ENCODE assay signal across 8 cellular contexts in genomic region chr2:199471443-199472057, GRCh38. TPM values are rescaled to one million over a fixed set of nuclear protein-coding genes. Genes with fewer than 3 reads are reported as not detected.
A peak's percentile ranks its signal among the peaks of the same experiment; 100 is the strongest.
DNase-seq lines count a peak whose midpoint lies in the region; ATAC-seq and TF ChIP-seq lines count a peak whose summit lies in the region.

No MANE protein-coding gene starts in this region.

- H3K27ac Mint-ChIP-seq in activated CD4-positive, alpha-beta memory T cell treated with anti-CD3 and anti-CD28 coated beads for 36 hours, result no peak overlapping the region
- no peak overlapping the region for H3K27ac Mint-ChIP-seq in activated CD4-positive, alpha-beta memory T cell treated with anti-CD3 and anti-CD28 coated beads, Interleukin-2, amount 10 ng/mL, durations not matched to agents 7 days and 5 days
- no peak overlapping the region for H3K27ac Mint-ChIP-seq in HFFc6
- H3K27ac Mint-ChIP-seq in activated naive CD8-positive, alpha-beta T cell treated with anti-CD3 and anti-CD28 coated beads, Interleukin-2, amount 10 ng/mL, durations not matched to agents 7 days and 5 days, result no peak overlapping the region

- H3K4me3 ChIP-seq in gastrocnemius medialis, result peak overlapping the region; percentile 21 to 50 (median 30)

- no peaks in the 10 kb centered on the region for H3K36me3 ChIP-seq in gastrocnemius medialis

- H3K36me3 Mint-ChIP-seq in activated CD4-positive, alpha-beta memory T cell treated with anti-CD3 and anti-CD28 coated beads for 36 hours, result no peaks in the 10 kb centered on the region
- peaks cover 4% of the 10 kb centered on the region for H3K36me3 Mint-ChIP-seq in activated CD4-positive, alpha-beta memory T cell treated with anti-CD3 and anti-CD28 coated beads, Interleukin-2, amount 10 ng/mL, durations not matched to agents 7 days and 5 days (ENCODE audit: low read depth)
- no peaks in the 10 kb centered on the region for H3K36me3 Mint-ChIP-seq in HFFc6 (ENCODE audit: low read depth)
- no peaks in the 10 kb centered on the region for H3K36me3 Mint-ChIP-seq in activated naive CD8-positive, alpha-beta T cell treated with anti-CD3 and anti-CD28 coated beads, Interleukin-2, amount 10 ng/mL, durations not matched to agents 7 days and 5 days

- H3K9me3 ChIP-seq in gastrocnemius medialis, result no peaks in the 10 kb centered on the region

- no peak for TF ChIP-seq POLR2A in gastrocnemius medialis (IDR thresholded peaks at IDR 0.05)

- intact Hi-C loops in activated CD4-positive, alpha-beta memory T cell treated with anti-CD3 and anti-CD28 coated beads for 36 hours (cut with micrococcal nuclease), result loop anchor here (2.0 kb wide), 1 partner anchor 15 kb away; the partner anchor contains the start of gene SATB2
- intact Hi-C loops in gastrocnemius medialis (cut with DNase I; ENCODE audit: low total_unique reads), result no loop called here

- in situ Hi-C loops in gastrocnemius medialis (cut with MboI; ENCODE audit: low sequenced_read_pairs in 4 of 4), result no loop called here

- POLR2A ChIA-PET in activated CD4-positive, alpha-beta memory T cell treated with anti-CD3 and anti-CD28 coated beads for 36 hours (lab: Charles Lee), result no interaction called here
- POLR2A ChIA-PET in activated CD4-positive, alpha-beta memory T cell treated with anti-CD3 and anti-CD28 coated beads, Interleukin-2, amount 10 ng/mL, durations not matched to agents 7 days and 5 days (lab: Charles Lee), result no interaction called here
- POLR2A ChIA-PET in activated naive CD8-positive, alpha-beta T cell treated with anti-CD3 and anti-CD28 coated beads, Interleukin-2, amount 10 ng/mL, durations not matched to agents 7 days and 5 days (lab: Charles Lee), result no interaction called here

- CTCF ChIA-PET in activated CD4-positive, alpha-beta memory T cell treated with anti-CD3 and anti-CD28 coated beads for 36 hours (lab: Charles Lee), result interaction anchor here (0.6 to 3.0 kb wide), 4 partner anchors 9 to 17 kb away, joined by 3 to 15 read pairs (median 6); no protein-coding TSS in a partner anchor
- CTCF ChIA-PET in activated CD4-positive, alpha-beta memory T cell treated with anti-CD3 and anti-CD28 coated beads, Interleukin-2, amount 10 ng/mL, durations not matched to agents 7 days and 5 days (lab: Charles Lee), result interaction anchor here (0.8 to 2.5 kb wide), 2 partner anchors 17 to 18 kb away, joined by 3 to 11 read pairs; no protein-coding TSS in a partner anchor

- H3K27me3 ChIP-seq in gastrocnemius medialis, result peaks cover 73 to 85% (median 76%) of the 10 kb centered on the region in 3 donors

- H3K27ac ChIP-seq in gastrocnemius medialis, result no peak overlapping the region

- H3K4me3 Mint-ChIP-seq in activated CD4-positive, alpha-beta memory T cell treated with anti-CD3 and anti-CD28 coated beads for 36 hours, result no peak overlapping the region
- no peak overlapping the region for H3K4me3 Mint-ChIP-seq in activated CD4-positive, alpha-beta memory T cell treated with anti-CD3 and anti-CD28 coated beads, Interleukin-2, amount 10 ng/mL, durations not matched to agents 7 days and 5 days
- no peak overlapping the region for H3K4me3 Mint-ChIP-seq in HFFc6
- no peak overlapping the region for H3K4me3 Mint-ChIP-seq in activated naive CD8-positive, alpha-beta T cell treated with anti-CD3 and anti-CD28 coated beads, Interleukin-2, amount 10 ng/mL, durations not matched to agents 7 days and 5 days

- TF ChIP-seq CTCF in HFFc6 (IDR thresholded peaks at IDR 0.05), result peak; percentile 78
- peak in 4 of 5 experiments; percentile 31 to 78 (median 62) for TF ChIP-seq CTCF in gastrocnemius medialis (IDR thresholded peaks at IDR 0.05 in 4 of 5, conservative IDR thresholded peaks at IDR 0.05 in 1 of 5)

- H3K9me3 Mint-ChIP-seq in activated CD4-positive, alpha-beta memory T cell treated with anti-CD3 and anti-CD28 coated beads for 36 hours, result no peaks in the 10 kb centered on the region
- no peaks in the 10 kb centered on the region for H3K9me3 Mint-ChIP-seq in activated CD4-positive, alpha-beta memory T cell treated with anti-CD3 and anti-CD28 coated beads, Interleukin-2, amount 10 ng/mL, durations not matched to agents 7 days and 5 days
- no peaks in the 10 kb centered on the region for H3K9me3 Mint-ChIP-seq in HFFc6
- H3K9me3 Mint-ChIP-seq in activated naive CD8-positive, alpha-beta T cell treated with anti-CD3 and anti-CD28 coated beads, Interleukin-2, amount 10 ng/mL, durations not matched to agents 7 days and 5 days, result peaks cover 1% of the 10 kb centered on the region

- peaks cover 8 to 9% of the 10 kb centered on the region in 2 donors for H3K4me1 ChIP-seq in gastrocnemius medialis

- DNase-seq in activated CD4-positive, alpha-beta memory T cell treated with anti-CD3 and anti-CD28 coated beads for 36 hours, result peak; percentile 57
- DNase-seq in activated CD4-positive, alpha-beta memory T cell treated with anti-CD3 and anti-CD28 coated beads, Interleukin-2, amount 10 ng/mL, durations not matched to agents 7 days and 5 days, result no peak
- DNase-seq in HFFc6, result peak; percentile 9
- peak; percentile 61 for DNase-seq in NCI-H1694 treated with DMSO at 0.1 percent for 48 hours (lab: John Stamatoyannopoulos, UW)
- peak; percentile 52 for DNase-seq in activated naive CD8-positive, alpha-beta T cell treated with anti-CD3 and anti-CD28 coated beads, Interleukin-2, amount 10 ng/mL, durations not matched to agents 7 days and 5 days
- peak; percentile 78 for DNase-seq in hepatic stellate cell (ENCODE audit: low spot score)
- DNase-seq in gastrocnemius medialis, result no peak
- no peak for DNase-seq in foreskin melanocyte

- no peak for ATAC-seq in activated naive CD8-positive, alpha-beta T cell treated with anti-CD3 and anti-CD28 coated beads, Interleukin-2, amount 10 ng/mL, durations not matched to agents 7 days and 5 days (ENCODE audit: low read depth)
- peak; percentile 41 to 67 for ATAC-seq in gastrocnemius medialis

- H3K4me1 Mint-ChIP-seq in activated CD4-positive, alpha-beta memory T cell treated with anti-CD3 and anti-CD28 coated beads for 36 hours (ENCODE audit: low read depth), result peaks cover 10% of the 10 kb centered on the region
- peaks cover 4% of the 10 kb centered on the region for H3K4me1 Mint-ChIP-seq in activated CD4-positive, alpha-beta memory T cell treated with anti-CD3 and anti-CD28 coated beads, Interleukin-2, amount 10 ng/mL, durations not matched to agents 7 days and 5 days
- peaks cover 21% of the 10 kb centered on the region for H3K4me1 Mint-ChIP-seq in HFFc6 (ENCODE audit: low read depth)
- H3K4me1 Mint-ChIP-seq in activated naive CD8-positive, alpha-beta T cell treated with anti-CD3 and anti-CD28 coated beads, Interleukin-2, amount 10 ng/mL, durations not matched to agents 7 days and 5 days, result peaks cover 2% of the 10 kb centered on the region

- H3K27me3 Mint-ChIP-seq in activated CD4-positive, alpha-beta memory T cell treated with anti-CD3 and anti-CD28 coated beads for 36 hours, result peaks cover 76% of the 10 kb centered on the region
- H3K27me3 Mint-ChIP-seq in activated CD4-positive, alpha-beta memory T cell treated with anti-CD3 and anti-CD28 coated beads, Interleukin-2, amount 10 ng/mL, durations not matched to agents 7 days and 5 days, result peaks cover 78% of the 10 kb centered on the region
- peaks cover 76% of the 10 kb centered on the region for H3K27me3 Mint-ChIP-seq in HFFc6 (ENCODE audit: insufficient read depth)
- H3K27me3 Mint-ChIP-seq in activated naive CD8-positive, alpha-beta T cell treated with anti-CD3 and anti-CD28 coated beads, Interleukin-2, amount 10 ng/mL, durations not matched to agents 7 days and 5 days, result peaks cover 75% of the 10 kb centered on the region

RNA-seq across cellular contexts. Expression of gene SATB2, which starts 13.8 kb away (rescaled TPM):
- total RNA-seq in activated CD4-positive, alpha-beta memory T cell treated with anti-CD3 and anti-CD28 coated beads for 36 hours, result under 1 TPM; 0.17 to 0.19 TPM
- under 1 TPM; 0.13 to 0.18 TPM for total RNA-seq in activated CD4-positive, alpha-beta memory T cell treated with anti-CD3 and anti-CD28 coated beads, Interleukin-2, amount 10 ng/mL, durations not matched to agents 7 days and 5 days
- 10 to 100 TPM in 4 of 6 experiments, 1 to 10 TPM in 2; 7.4 to 12.7 (median 11.9) TPM for total RNA-seq in HFFc6 (2021; fragmentation: NEBNext Ultra II Directional; extraction: Animal tissue kit (Norgen Biotek cat#: 25700))
- total RNA-seq in activated naive CD8-positive, alpha-beta T cell treated with anti-CD3 and anti-CD28 coated beads, Interleukin-2, amount 10 ng/mL, durations not matched to agents 7 days and 5 days, result under 1 TPM; 0.06 to 0.11 TPM
- 1 to 10 TPM; 2.0 to 6.4 (median 4.5) TPM for total RNA-seq in gastrocnemius medialis

Comparison
In these comparisons a context has a peak if more than half of its experiments do, and no peak if none do; other contexts are left out.
1. DNase-seq: peak in activated CD4-positive, alpha-beta memory T cell treated with anti-CD3 and anti-CD28 coated beads for 36 hours (single experiment), HFFc6 (single experiment), NCI-H1694 treated with DMSO at 0.1 percent for 48 hours (single experiment), activated naive CD8-positive, alpha-beta T cell treated with anti-CD3 and anti-CD28 coated beads, Interleukin-2, amount 10 ng/mL, durations not matched to agents 7 days and 5 days (single experiment) and hepatic stellate cell (single experiment); none in activated CD4-positive, alpha-beta memory T cell treated with anti-CD3 and anti-CD28 coated beads, Interleukin-2, amount 10 ng/mL, durations not matched to agents 7 days and 5 days (single experiment), gastrocnemius medialis (0 of 2) and foreskin melanocyte (single experiment).